Comparison of ENCODE assay signal across 2 cellular contexts in genomic region chr12:109275173-109275572, GRCh38.
TF ChIP-seq lines count a peak whose summit lies in the region.

No MANE protein-coding gene starts in this region.

TF ChIP-seq in HepG2, 621 proteins besides CTCF, POLR2A, EP300 and RAD21:
- TF ChIP-seq DDIT3 (CRISPR knock-in tag; IDR thresholded peaks at IDR 0.05) = no peak
- 0 out of 2 replicates have a peak, but pooled peaks have one; percentile 39 for TF ChIP-seq CHD4 (IDR thresholded peaks at IDR 0.05; ENCODE audit: borderline replicate concordance, low read length)
- TF ChIP-seq ZNF629 (CRISPR knock-in tag; conservative IDR thresholded peaks at IDR 0.05) = peak; percentile 83
- TF ChIP-seq RXRB (CRISPR knock-in tag; IDR thresholded peaks at IDR 0.05; ENCODE audit: borderline replicate concordance) = no peak
- TF ChIP-seq TEF (CRISPR knock-in tag; IDR thresholded peaks at IDR 0.05) = no peak

TF ChIP-seq in K562, 482 proteins besides CTCF, POLR2A, EP300 and RAD21:
- TF ChIP-seq TFAP4 (CRISPR knock-in tag; IDR thresholded peaks at IDR 0.05; ENCODE audit: borderline replicate concordance) (no peak), RBM25 (IDR thresholded peaks at IDR 0.05; ENCODE audit: low read depth, low read length, severe bottlenecking) (peak; percentile 75)
